13 cellular contexts compared by ENCODE assay signal in genomic region chr17:35684046-35684802, GRCh38. TPM values are rescaled to one million over a fixed set of nuclear protein-coding genes. Genes with fewer than 3 reads are reported as not detected.
DNase-seq lines count a peak whose midpoint lies in the region; ATAC-seq and TF ChIP-seq lines count a peak whose summit lies in the region.
"Had no signal": no experiment of that assay in that cellular context is flagged by ENCODE, and none has a peak within 500 bp of the region (broad histone marks: within the 10 kb centered on the region; RNA-seq: fewer than 3 reads in every experiment).

No MANE protein-coding gene starts in this region.

- H3K4me2 ChIP-seq in IMR-90 (ENCODE audit: low read depth, low read length): no peak overlapping the region

- H3K56ac ChIP-seq in IMR-90 (ENCODE audit: extremely low read depth, insufficient read depth, low read length): no peak overlapping the region

- H3K27me3 ChIP-seq in IMR-90 (ENCODE audit: control insufficient read depth, insufficient read depth, low read length) (no peaks in the 10 kb centered on the region), kidney epithelial cell (ENCODE audit: control insufficient read depth, insufficient read depth, low read length) (no peaks in the 10 kb centered on the region), lower lobe of right lung (ENCODE audit: low read depth) (no peaks in the 10 kb centered on the region)
- H3K27me3 ChIP-seq: BLaER1 treated with 17β-estradiol and CSF1 and Interleukin-3, amounts not matched to agents 10 nM and 100 nM; Peyer's patch had no signal

- H2AK9ac ChIP-seq in IMR-90 (replicated peaks; ENCODE audit: low read depth, low read length, poor library complexity): no peak overlapping the region

- no peak overlapping the region for H3K4ac ChIP-seq in IMR-90 (ENCODE audit: low read depth, low read length)

- no peaks in the 10 kb centered on the region for H3K27me3 Mint-ChIP-seq in chondrocyte (ENCODE audit: low read depth)
- H3K27me3 Mint-ChIP-seq in activated CD4-positive, alpha-beta T cell treated with anti-CD3 and anti-CD28 coated beads for 36 hours: no peaks in the 10 kb centered on the region
- H3K27me3 Mint-ChIP-seq: activated CD8-positive, alpha-beta memory T cell treated with anti-CD3 and anti-CD28 coated beads, Interleukin-2, amount 10 ng/mL, durations not matched to agents 7 days and 5 days; naive B cell had no signal

- H2AK5ac ChIP-seq in IMR-90 (ENCODE audit: low read depth, low read length): no peak overlapping the region

- in situ Hi-C loops in IMR-90 (cut with MboI; ENCODE audit: low sequenced_read_pairs): no loop called here

- H3K27ac ChIP-seq in IMR-90 (ENCODE audit: insufficient read depth, low read length) (no peak overlapping the region), lower lobe of right lung (no peak overlapping the region)
- H3K27ac ChIP-seq: BLaER1 treated with 17β-estradiol and CSF1 and Interleukin-3, amounts not matched to agents 10 nM and 100 nM; Peyer's patch had no signal

- H3K18ac ChIP-seq in IMR-90 (ENCODE audit: low read depth, low read length): no peak overlapping the region

- TF ChIP-seq CTCF in AG09309 (IDR thresholded peaks at IDR 0.05; ENCODE audit: control insufficient read depth, insufficient read depth, low read depth, low read length, missing control alignments) (no peak), IMR-90 (conservative IDR thresholded peaks at IDR 0.05; ENCODE audit: low read depth, low read length) (no peak), chondrocyte (IDR thresholded peaks at IDR 0.05) (no peak), kidney epithelial cell (IDR thresholded peaks at IDR 0.05; ENCODE audit: insufficient read depth, low read length, poor library complexity, severe bottlenecking) (no peak), lower lobe of right lung (IDR thresholded peaks at IDR 0.05) (no peak)

- H4K8ac ChIP-seq in IMR-90 (ENCODE audit: low read depth in 2 of 2, low read length in 2 of 2): no peak overlapping the region

- H3K9me1 ChIP-seq in IMR-90 (ENCODE audit: insufficient read depth, low read length): no peaks in the 10 kb centered on the region

- H3K36me3 Mint-ChIP-seq in chondrocyte (ENCODE audit: low read depth): peaks cover 21% of the 10 kb centered on the region
- peaks cover 43% of the 10 kb centered on the region for H3K36me3 Mint-ChIP-seq in activated CD4-positive, alpha-beta T cell treated with anti-CD3 and anti-CD28 coated beads for 36 hours (ENCODE audit: low read depth)

- no peak overlapping the region for H4K91ac ChIP-seq in IMR-90 (ENCODE audit: insufficient read depth, low read depth, low read length)

- ATAC-seq in IMR-90 (ENCODE audit: low read depth) (peak; percentile 61; the same call in 1 of the 2 replicates), GM18505 (IDR thresholded peaks at IDR 0.05; ENCODE audit: unreplicated experiment) (no peak), lower lobe of right lung (no peak)
- no peak for ATAC-seq in activated CD4-positive, alpha-beta T cell treated with anti-CD3 and anti-CD28 coated beads for 36 hours
- ATAC-seq: activated CD8-positive, alpha-beta memory T cell treated with anti-CD3 and anti-CD28 coated beads, Interleukin-2, amount 10 ng/mL, durations not matched to agents 7 days and 5 days; activated naive CD4-positive, alpha-beta T cell treated with anti-CD3 and anti-CD28 coated beads, Interleukin-2, amount 50 U/mL, for 72 hours had no signal

- no peaks in the 10 kb centered on the region for H3K9me3 ChIP-seq in IMR-90 (ENCODE audit: control insufficient read depth, insufficient read depth, low read length)
- no peaks in the 10 kb centered on the region for H3K9me3 ChIP-seq in lower lobe of right lung
- H3K9me3 ChIP-seq: Peyer's patch had no signal

- CTCF ChIA-PET in IMR-90 (lab: Yijun Ruan, JAX): no interaction called here
- CTCF ChIA-PET in activated CD4-positive, alpha-beta T cell treated with anti-CD3 and anti-CD28 coated beads for 36 hours (lab: Charles Lee): no interaction called here

- H2BK20ac ChIP-seq in IMR-90 (ENCODE audit: low read depth, low read length): no peak overlapping the region

- H3K23ac ChIP-seq in IMR-90 (ENCODE audit: low read depth, low read length): no peak overlapping the region

- H3K14ac ChIP-seq in IMR-90 (replicated peaks; ENCODE audit: low read depth, low read length): no peak overlapping the region

- H2BK5ac ChIP-seq in IMR-90 (ENCODE audit: low read depth, low read length, poor library complexity, severe bottlenecking): no peak overlapping the region

- no peaks in the 10 kb centered on the region for H4K20me1 ChIP-seq in IMR-90 (ENCODE audit: insufficient read depth, low read length)

- H2BK120ac ChIP-seq in IMR-90 (ENCODE audit: low read depth, low read length): no peak overlapping the region

- dilution Hi-C loops in IMR-90 (cut with HindIII; ENCODE audit: low sequenced_read_pairs, unreplicated experiment): no loop called here

- H3K36me3 ChIP-seq in IMR-90 (ENCODE audit: control insufficient read depth, insufficient read depth, low read length) (peaks cover 31% of the 10 kb centered on the region), kidney epithelial cell (ENCODE audit: control insufficient read depth, insufficient read depth, low read length) (no peaks in the 10 kb centered on the region), lower lobe of right lung (peaks cover 97% of the 10 kb centered on the region)

- H3K27ac Mint-ChIP-seq in chondrocyte (ENCODE audit: unreplicated experiment): peak overlapping the region; percentile 60
- no peak overlapping the region for H3K27ac Mint-ChIP-seq in activated CD4-positive, alpha-beta T cell treated with anti-CD3 and anti-CD28 coated beads for 36 hours
- H3K27ac Mint-ChIP-seq: activated CD8-positive, alpha-beta memory T cell treated with anti-CD3 and anti-CD28 coated beads, Interleukin-2, amount 10 ng/mL, durations not matched to agents 7 days and 5 days; activated naive CD4-positive, alpha-beta T cell treated with anti-CD3 and anti-CD28 coated beads, Interleukin-2, amount 50 U/mL, for 72 hours; naive B cell had no signal

- no TSS peak for BruUV-seq in IMR-90 (replicated peaks; lab: Mats Ljungman, UMichigan)

- no peak for TF ChIP-seq RAD21 in IMR-90 (IDR thresholded peaks at IDR 0.05; ENCODE audit: low read length)

- intact Hi-C loops in IMR-90 (cut with micrococcal nuclease): no loop called here
- intact Hi-C loops in activated CD4-positive, alpha-beta T cell treated with anti-CD3 and anti-CD28 coated beads for 36 hours (cut with DNase I, micrococcal nuclease): no loop called here
- intact Hi-C loops in lower lobe of right lung (cut with DNase I): no loop called here

- no CpG with 5 or more reads among the region's 2 CpGs for WGBS in IMR-90 (ENCODE audit: extremely low coverage in 2 of 2, insufficient read length in 1 of 2), 2 experiments

- peaks cover 5 to 7% of the 10 kb centered on the region in 2 experiments; a peak in 2 of 4 replicates for H3K79me1 ChIP-seq in IMR-90 (ENCODE audit: low read depth in 1 of 2, low read length in 2 of 2)

- H3K4me3 ChIP-seq in AG09309 (ENCODE audit: control insufficient read depth, low read depth, low read length) (no peak overlapping the region), IMR-90 (ENCODE audit: insufficient read depth, low read depth, low read length) (no peak overlapping the region), kidney epithelial cell (ENCODE audit: low read depth, low read length) (no peak overlapping the region), lower lobe of right lung (no peak overlapping the region)
- H3K4me3 ChIP-seq: BLaER1 treated with 17β-estradiol and CSF1 and Interleukin-3, amounts not matched to agents 10 nM and 100 nM; Peyer's patch had no signal

- H3K4me1 ChIP-seq in IMR-90 (ENCODE audit: control insufficient read depth, insufficient read depth, low read length) (no peaks in the 10 kb centered on the region), lower lobe of right lung (no peaks in the 10 kb centered on the region)
- H3K4me1 ChIP-seq: Peyer's patch had no signal

- DNase-seq in AG09309 (ENCODE audit: low read depth) (peak; percentile 44), IMR-90 (peak; percentile 65), chondrocyte (ENCODE audit: low spot score) (no peak), kidney epithelial cell (ENCODE audit: low read depth) (peak; percentile 47), OCI-M2 (lab: John Stamatoyannopoulos, UW; ENCODE audit: unreplicated experiment) (no peak), lower lobe of right lung (no peak)
- no peak for DNase-seq in activated CD4-positive, alpha-beta T cell treated with anti-CD3 and anti-CD28 coated beads for 36 hours
- DNase-seq: activated CD8-positive, alpha-beta memory T cell treated with anti-CD3 and anti-CD28 coated beads, Interleukin-2, amount 10 ng/mL, durations not matched to agents 7 days and 5 days; naive B cell; Peyer's patch had no signal

- H3K4me1 Mint-ChIP-seq in chondrocyte (ENCODE audit: low read depth): peaks cover 24% of the 10 kb centered on the region
- peaks cover 3% of the 10 kb centered on the region for H3K4me1 Mint-ChIP-seq in activated CD4-positive, alpha-beta T cell treated with anti-CD3 and anti-CD28 coated beads for 36 hours

- no peak for TF ChIP-seq POLR2A in IMR-90 (IDR thresholded peaks at IDR 0.05; ENCODE audit: low read depth, low read length)
- no peak for TF ChIP-seq POLR2A in GM18505 (IDR thresholded peaks at IDR 0.05; ENCODE audit: borderline replicate concordance, extremely low read depth, insufficient read depth, insufficient read length)

- no peak overlapping the region for H2BK15ac ChIP-seq in IMR-90 (ENCODE audit: low read depth, low read length)

- H3K9me3 Mint-ChIP-seq in chondrocyte (ENCODE audit: low read depth): no peaks in the 10 kb centered on the region
- no peaks in the 10 kb centered on the region for H3K9me3 Mint-ChIP-seq in activated CD4-positive, alpha-beta T cell treated with anti-CD3 and anti-CD28 coated beads for 36 hours (ENCODE audit: low read depth)
- H3K9me3 Mint-ChIP-seq: activated naive CD4-positive, alpha-beta T cell treated with anti-CD3 and anti-CD28 coated beads, Interleukin-2, amount 50 U/mL, for 72 hours; naive B cell had no signal

- POLR2A ChIA-PET in IMR-90 (lab: Charles Lee; ENCODE audit: unreplicated experiment): no interaction called here
- POLR2A ChIA-PET in activated CD4-positive, alpha-beta T cell treated with anti-CD3 and anti-CD28 coated beads for 36 hours (lab: Charles Lee): no interaction called here

- H3K9ac ChIP-seq in IMR-90 (ENCODE audit: low read depth, low read length): no peak overlapping the region
- H3K9ac ChIP-seq: BLaER1 treated with 17β-estradiol and CSF1 and Interleukin-3, amounts not matched to agents 10 nM and 100 nM had no signal

- H3K4me3 Mint-ChIP-seq in chondrocyte (ENCODE audit: unreplicated experiment): no peak overlapping the region
- H3K4me3 Mint-ChIP-seq in activated CD4-positive, alpha-beta T cell treated with anti-CD3 and anti-CD28 coated beads for 36 hours: no peak overlapping the region
- H3K4me3 Mint-ChIP-seq: activated CD8-positive, alpha-beta memory T cell treated with anti-CD3 and anti-CD28 coated beads, Interleukin-2, amount 10 ng/mL, durations not matched to agents 7 days and 5 days; naive B cell had no signal

- H4K5ac ChIP-seq in IMR-90 (ENCODE audit: low read depth, low read length): no peak overlapping the region

- no peak overlapping the region for H2AFZ ChIP-seq in IMR-90 (replicated peaks; ENCODE audit: low read length, poor library complexity)

RNA-seq across cellular contexts. Expression of gene RASL10B, which starts 47.2 kb away (rescaled TPM):
- total RNA-seq in IMR-90 (2012; rRNA removed) (3.6 and 4.7 TPM in 2 replicates), chondrocyte (8.4 to 21.3 TPM (median 19.1 TPM) in 3 replicates), kidney epithelial cell (2.6 and 2.9 TPM in 2 replicates), lower lobe of right lung (1.9 TPM)
- 4.1 and 4.4 TPM in 2 replicates for polyA plus RNA-seq in IMR-90 (2012; rRNA removed)
- 5.7 and 7.2 TPM in 2 replicates for polyA plus RNA-seq in IMR-90 (2012; cell fraction: cytosol; rRNA removed)
- 5.1 and 10.2 TPM in 2 replicates for polyA plus RNA-seq in IMR-90 (2012; cell fraction: nucleus; rRNA removed; ENCODE audit: low replicate concordance)
- 1 to 10 TPM; 2.7 to 4.0 TPM for total RNA-seq in activated CD4-positive, alpha-beta T cell treated with anti-CD3 and anti-CD28 coated beads for 36 hours

Comparison
In these comparisons a context has a peak if more than half of its experiments do, and no peak if none do; other contexts are left out.
1. DNase-seq: peak in AG09309 (single experiment), IMR-90 (single experiment) and kidney epithelial cell (single experiment); none in chondrocyte (single experiment), activated CD4-positive, alpha-beta T cell treated with anti-CD3 and anti-CD28 coated beads for 36 hours (single experiment), OCI-M2 (single experiment) and lower lobe of right lung (single experiment).